ENCODE assay signal across 12 cellular contexts in the genomic region with DNA sequence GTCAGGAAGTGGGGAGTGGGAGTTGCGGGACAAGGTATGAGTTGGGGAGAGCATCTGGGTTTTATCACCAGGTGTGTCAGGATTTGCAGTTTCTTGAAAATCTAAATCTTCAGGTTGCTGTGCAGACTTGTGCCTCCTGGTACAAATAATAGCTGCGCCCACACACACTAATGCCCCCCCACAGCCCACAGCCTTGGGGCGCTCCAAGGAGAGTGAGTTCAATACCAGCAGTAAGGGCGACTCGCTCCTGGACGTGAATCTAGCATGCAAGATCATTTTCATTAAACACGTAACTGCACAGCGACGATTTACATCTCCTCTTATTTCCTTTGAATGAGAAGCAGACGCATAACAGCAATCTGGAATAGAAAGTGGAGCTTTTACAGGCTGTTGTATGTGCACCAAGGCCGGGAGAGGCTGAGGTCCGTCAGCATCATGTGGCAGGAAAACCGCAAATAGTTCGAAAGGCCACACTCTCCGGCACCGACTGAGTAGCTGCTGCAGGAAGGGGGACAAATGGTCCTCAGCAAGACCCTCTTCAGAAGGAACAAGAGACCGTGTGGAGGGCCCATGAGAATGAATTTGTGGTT.
DNase-seq lines count a peak whose midpoint lies in the region.
"Had no signal": no experiment of that assay in that cellular context is flagged by ENCODE, and none has a peak within 500 bp of the region (broad histone marks: within the 10 kb centered on the region; RNA-seq: fewer than 3 reads in every experiment).

No MANE protein-coding gene starts in this region.

- DNase-seq in EH (ENCODE audit: low read depth): peak; percentile 80
- peak; percentile 7 for DNase-seq in brain pericyte (ENCODE audit: low read depth, low spot score)
- DNase-seq in non-pigmented ciliary epithelial cell (ENCODE audit: low read depth): peak; percentile 28
- no peak for DNase-seq in A172 (ENCODE audit: low spot score)
- DNase-seq in SIG-M5 treated with dmso at 0.1 percent for 504 hours (lab: John Stamatoyannopoulos, UW; ENCODE audit: unreplicated experiment): no peak
- no peak for DNase-seq in NCI-H1092 treated with DMSO at 0.1 percent for 48 hours (lab: John Stamatoyannopoulos, UW)
- DNase-seq in stimulated activated CD4-positive, alpha-beta T cell treated with anti-CD3 and anti-CD28 coated beads, Interleukin-2, amount 100 ng/mL, for 24 hours: no peak
- DNase-seq: DMS 273 treated with DMSO at 0.1 percent for 48 hours; dorsolateral prefrontal cortex; stimulated activated CD4-positive, alpha-beta T cell treated with anti-CD3 and anti-CD28 coated beads, Interleukin-4, amount 100 ng/mL, for 24 hours; thyroid gland had no signal

- WGBS in HUES64: 77% methylated on average over 16 of the region's 17 CpGs

- no peak overlapping the region for H3K4me3 ChIP-seq in HUES64 (ENCODE audit: low read length)
- H3K4me3 ChIP-seq: dorsolateral prefrontal cortex, thyroid gland had no signal

- H3K9ac ChIP-seq in HUES64 (ENCODE audit: low read depth, low read length): no peak overlapping the region

- no peaks in the 10 kb centered on the region; the same call in 1 of the 2 replicates for H3K27me3 ChIP-seq in HUES64 (ENCODE audit: insufficient read depth, low read length)
- H3K27me3 ChIP-seq: dorsolateral prefrontal cortex, thyroid gland had no signal

- H3K9me3 ChIP-seq in HUES64 (ENCODE audit: insufficient read depth, low read depth, low read length): no peaks in the 10 kb centered on the region
- H3K9me3 ChIP-seq: thyroid gland had no signal

- peaks cover 43% of the 10 kb centered on the region for H3K4me1 ChIP-seq in HUES64 (ENCODE audit: insufficient read depth, low read length)

- H3K36me3 ChIP-seq in HUES64 (ENCODE audit: insufficient read depth, low read length): no peaks in the 10 kb centered on the region
- H3K36me3 ChIP-seq: thyroid gland had no signal

- peak overlapping the region; percentile 10; the same call in 1 of the 2 replicates for H3K27ac ChIP-seq in HUES64 (ENCODE audit: low read depth, low read length)
- H3K27ac ChIP-seq: dorsolateral prefrontal cortex, thyroid gland had no signal

Comparison
In these comparisons a context has a peak if more than half of its experiments do, and no peak if none do; other contexts are left out.
1. DNase-seq: peak in EH (single experiment), brain pericyte (single experiment) and non-pigmented ciliary epithelial cell (single experiment); none in A172 (single experiment), SIG-M5 treated with dmso at 0.1 percent for 504 hours (single experiment), NCI-H1092 treated with DMSO at 0.1 percent for 48 hours (single experiment) and stimulated activated CD4-positive, alpha-beta T cell treated with anti-CD3 and anti-CD28 coated beads, Interleukin-2, amount 100 ng/mL, for 24 hours (0 of 2).